13 cellular contexts compared by ENCODE assay signal in the genomic region with DNA sequence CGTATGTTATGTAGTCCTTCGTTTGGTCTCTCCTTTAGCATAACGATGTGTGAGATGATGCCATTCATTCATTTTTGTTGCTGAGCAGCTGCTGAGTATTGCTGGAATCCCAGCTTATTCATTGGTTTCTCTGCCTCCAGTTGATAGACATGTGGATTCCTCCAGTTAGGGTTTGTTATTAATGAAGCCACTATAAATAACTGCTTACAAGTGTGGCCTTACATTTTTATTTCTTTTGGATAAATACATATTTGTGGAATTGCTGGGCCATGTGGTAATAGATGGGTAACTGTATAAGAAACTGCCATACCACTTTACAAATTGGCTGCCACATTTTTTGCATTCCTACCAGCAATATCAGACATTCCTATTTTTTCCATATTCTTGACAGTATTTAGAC.
"Had no signal": no experiment of that assay in that cellular context is flagged by ENCODE, and none has a peak within 500 bp of the region (broad histone marks: within the 10 kb centered on the region; RNA-seq: fewer than 3 reads in every experiment).

No MANE protein-coding gene starts in this region.

- ATAC-seq: esophagus mucosa; left colon; right cardiac atrium; stimulated activated memory B cell treated with anti-CD40 and anti-IgM and Interleukin-4, amounts not matched to agents 10 μg/mL and 1 μg/mL and 100 μg/mL, for 72 hours had no signal

- H3K27me3 Mint-ChIP-seq: stimulated activated memory B cell treated with anti-CD40 and anti-IgM and Interleukin-4, amounts not matched to agents 10 μg/mL and 1 μg/mL and 100 μg/mL, for 72 hours had no signal

- DNase-seq: activated CD4-positive, alpha-beta memory T cell treated with anti-CD3 and anti-CD28 coated beads, Interleukin-2, amount 10 ng/mL, durations not matched to agents 7 days and 5 days; activated CD4-positive, CD25-positive, alpha-beta regulatory T cell treated with anti-CD3 and anti-CD28 coated beads, Interleukin-2, amount 50 U/mL, for 72 hours; activated CD8-positive, alpha-beta memory T cell treated with anti-CD3 and anti-CD28 coated beads, Interleukin-2, amount 50 U/mL, for 48 hours; activated naive CD4-positive, alpha-beta T cell treated with anti-CD3 and anti-CD28 coated beads, Interleukin-2, amount 50 U/mL, for 16 hours; foreskin fibroblast; glutamatergic neuron; left colon; naive B cell; nucleus accumbens; right cardiac atrium; substantia nigra had no signal

- H3K27ac Mint-ChIP-seq: activated CD4-positive, alpha-beta memory T cell treated with anti-CD3 and anti-CD28 coated beads, Interleukin-2, amount 10 ng/mL, durations not matched to agents 7 days and 5 days had no signal

- H3K4me3 Mint-ChIP-seq: activated CD4-positive, alpha-beta memory T cell treated with anti-CD3 and anti-CD28 coated beads, Interleukin-2, amount 10 ng/mL, durations not matched to agents 7 days and 5 days; stimulated activated memory B cell treated with anti-CD40 and anti-IgM and Interleukin-4, amounts not matched to agents 10 μg/mL and 1 μg/mL and 100 μg/mL, for 72 hours had no signal
